Comparison of ENCODE assay signal across 1 cellular context in the genomic region with DNA sequence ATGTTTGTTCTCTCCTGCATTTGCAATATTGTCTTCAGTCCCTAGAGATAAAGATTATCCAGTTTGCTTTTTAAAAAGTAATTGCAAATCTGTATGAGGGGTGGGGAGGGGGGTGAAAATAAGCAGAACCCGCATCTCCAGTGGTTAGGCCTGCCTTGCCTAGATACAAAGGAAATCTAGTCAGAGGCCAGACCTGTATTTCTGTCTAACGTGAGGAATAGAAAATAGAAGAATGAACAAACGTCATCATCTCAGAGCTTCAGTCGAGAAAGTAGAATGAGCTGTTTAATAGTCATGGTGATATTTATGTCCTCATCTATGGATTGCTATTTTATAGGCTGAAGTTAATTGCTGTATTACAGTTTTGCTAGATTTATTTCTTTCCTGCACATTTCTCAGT.
TF ChIP-seq lines count a peak whose summit lies in the region.

No MANE protein-coding gene starts in this region.

TF ChIP-seq in GM23338, 12 proteins besides CTCF, POLR2A, EP300 and RAD21 (continued from another document):
- TF ChIP-seq ZNF114 (CRISPR knock-in tag; IDR thresholded peaks at IDR 0.05) (no peak), EZH2 (IDR thresholded peaks at IDR 0.05; ENCODE audit: low read depth, unreplicated experiment) (no peak), NANOG (IDR thresholded peaks at IDR 0.05; ENCODE audit: borderline replicate concordance) (no peak)
- TF ChIP-seq, protein P1, sequence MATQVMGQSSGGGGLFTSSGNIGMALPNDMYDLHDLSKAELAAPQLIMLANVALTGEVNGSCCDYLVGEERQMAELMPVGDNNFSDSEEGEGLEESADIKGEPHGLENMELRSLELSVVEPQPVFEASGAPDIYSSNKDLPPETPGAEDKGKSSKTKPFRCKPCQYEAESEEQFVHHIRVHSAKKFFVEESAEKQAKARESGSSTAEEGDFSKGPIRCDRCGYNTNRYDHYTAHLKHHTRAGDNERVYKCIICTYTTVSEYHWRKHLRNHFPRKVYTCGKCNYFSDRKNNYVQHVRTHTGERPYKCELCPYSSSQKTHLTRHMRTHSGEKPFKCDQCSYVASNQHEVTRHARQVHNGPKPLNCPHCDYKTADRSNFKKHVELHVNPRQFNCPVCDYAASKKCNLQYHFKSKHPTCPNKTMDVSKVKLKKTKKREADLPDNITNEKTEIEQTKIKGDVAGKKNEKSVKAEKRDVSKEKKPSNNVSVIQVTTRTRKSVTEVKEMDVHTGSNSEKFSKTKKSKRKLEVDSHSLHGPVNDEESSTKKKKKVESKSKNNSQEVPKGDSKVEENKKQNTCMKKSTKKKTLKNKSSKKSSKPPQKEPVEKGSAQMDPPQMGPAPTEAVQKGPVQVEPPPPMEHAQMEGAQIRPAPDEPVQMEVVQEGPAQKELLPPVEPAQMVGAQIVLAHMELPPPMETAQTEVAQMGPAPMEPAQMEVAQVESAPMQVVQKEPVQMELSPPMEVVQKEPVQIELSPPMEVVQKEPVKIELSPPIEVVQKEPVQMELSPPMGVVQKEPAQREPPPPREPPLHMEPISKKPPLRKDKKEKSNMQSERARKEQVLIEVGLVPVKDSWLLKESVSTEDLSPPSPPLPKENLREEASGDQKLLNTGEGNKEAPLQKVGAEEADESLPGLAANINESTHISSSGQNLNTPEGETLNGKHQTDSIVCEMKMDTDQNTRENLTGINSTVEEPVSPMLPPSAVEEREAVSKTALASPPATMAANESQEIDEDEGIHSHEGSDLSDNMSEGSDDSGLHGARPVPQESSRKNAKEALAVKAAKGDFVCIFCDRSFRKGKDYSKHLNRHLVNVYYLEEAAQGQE (IDR thresholded peaks at IDR 0.05; ENCODE audit: unreplicated experiment) = no peak
- TF ChIP-seq, protein P2, sequence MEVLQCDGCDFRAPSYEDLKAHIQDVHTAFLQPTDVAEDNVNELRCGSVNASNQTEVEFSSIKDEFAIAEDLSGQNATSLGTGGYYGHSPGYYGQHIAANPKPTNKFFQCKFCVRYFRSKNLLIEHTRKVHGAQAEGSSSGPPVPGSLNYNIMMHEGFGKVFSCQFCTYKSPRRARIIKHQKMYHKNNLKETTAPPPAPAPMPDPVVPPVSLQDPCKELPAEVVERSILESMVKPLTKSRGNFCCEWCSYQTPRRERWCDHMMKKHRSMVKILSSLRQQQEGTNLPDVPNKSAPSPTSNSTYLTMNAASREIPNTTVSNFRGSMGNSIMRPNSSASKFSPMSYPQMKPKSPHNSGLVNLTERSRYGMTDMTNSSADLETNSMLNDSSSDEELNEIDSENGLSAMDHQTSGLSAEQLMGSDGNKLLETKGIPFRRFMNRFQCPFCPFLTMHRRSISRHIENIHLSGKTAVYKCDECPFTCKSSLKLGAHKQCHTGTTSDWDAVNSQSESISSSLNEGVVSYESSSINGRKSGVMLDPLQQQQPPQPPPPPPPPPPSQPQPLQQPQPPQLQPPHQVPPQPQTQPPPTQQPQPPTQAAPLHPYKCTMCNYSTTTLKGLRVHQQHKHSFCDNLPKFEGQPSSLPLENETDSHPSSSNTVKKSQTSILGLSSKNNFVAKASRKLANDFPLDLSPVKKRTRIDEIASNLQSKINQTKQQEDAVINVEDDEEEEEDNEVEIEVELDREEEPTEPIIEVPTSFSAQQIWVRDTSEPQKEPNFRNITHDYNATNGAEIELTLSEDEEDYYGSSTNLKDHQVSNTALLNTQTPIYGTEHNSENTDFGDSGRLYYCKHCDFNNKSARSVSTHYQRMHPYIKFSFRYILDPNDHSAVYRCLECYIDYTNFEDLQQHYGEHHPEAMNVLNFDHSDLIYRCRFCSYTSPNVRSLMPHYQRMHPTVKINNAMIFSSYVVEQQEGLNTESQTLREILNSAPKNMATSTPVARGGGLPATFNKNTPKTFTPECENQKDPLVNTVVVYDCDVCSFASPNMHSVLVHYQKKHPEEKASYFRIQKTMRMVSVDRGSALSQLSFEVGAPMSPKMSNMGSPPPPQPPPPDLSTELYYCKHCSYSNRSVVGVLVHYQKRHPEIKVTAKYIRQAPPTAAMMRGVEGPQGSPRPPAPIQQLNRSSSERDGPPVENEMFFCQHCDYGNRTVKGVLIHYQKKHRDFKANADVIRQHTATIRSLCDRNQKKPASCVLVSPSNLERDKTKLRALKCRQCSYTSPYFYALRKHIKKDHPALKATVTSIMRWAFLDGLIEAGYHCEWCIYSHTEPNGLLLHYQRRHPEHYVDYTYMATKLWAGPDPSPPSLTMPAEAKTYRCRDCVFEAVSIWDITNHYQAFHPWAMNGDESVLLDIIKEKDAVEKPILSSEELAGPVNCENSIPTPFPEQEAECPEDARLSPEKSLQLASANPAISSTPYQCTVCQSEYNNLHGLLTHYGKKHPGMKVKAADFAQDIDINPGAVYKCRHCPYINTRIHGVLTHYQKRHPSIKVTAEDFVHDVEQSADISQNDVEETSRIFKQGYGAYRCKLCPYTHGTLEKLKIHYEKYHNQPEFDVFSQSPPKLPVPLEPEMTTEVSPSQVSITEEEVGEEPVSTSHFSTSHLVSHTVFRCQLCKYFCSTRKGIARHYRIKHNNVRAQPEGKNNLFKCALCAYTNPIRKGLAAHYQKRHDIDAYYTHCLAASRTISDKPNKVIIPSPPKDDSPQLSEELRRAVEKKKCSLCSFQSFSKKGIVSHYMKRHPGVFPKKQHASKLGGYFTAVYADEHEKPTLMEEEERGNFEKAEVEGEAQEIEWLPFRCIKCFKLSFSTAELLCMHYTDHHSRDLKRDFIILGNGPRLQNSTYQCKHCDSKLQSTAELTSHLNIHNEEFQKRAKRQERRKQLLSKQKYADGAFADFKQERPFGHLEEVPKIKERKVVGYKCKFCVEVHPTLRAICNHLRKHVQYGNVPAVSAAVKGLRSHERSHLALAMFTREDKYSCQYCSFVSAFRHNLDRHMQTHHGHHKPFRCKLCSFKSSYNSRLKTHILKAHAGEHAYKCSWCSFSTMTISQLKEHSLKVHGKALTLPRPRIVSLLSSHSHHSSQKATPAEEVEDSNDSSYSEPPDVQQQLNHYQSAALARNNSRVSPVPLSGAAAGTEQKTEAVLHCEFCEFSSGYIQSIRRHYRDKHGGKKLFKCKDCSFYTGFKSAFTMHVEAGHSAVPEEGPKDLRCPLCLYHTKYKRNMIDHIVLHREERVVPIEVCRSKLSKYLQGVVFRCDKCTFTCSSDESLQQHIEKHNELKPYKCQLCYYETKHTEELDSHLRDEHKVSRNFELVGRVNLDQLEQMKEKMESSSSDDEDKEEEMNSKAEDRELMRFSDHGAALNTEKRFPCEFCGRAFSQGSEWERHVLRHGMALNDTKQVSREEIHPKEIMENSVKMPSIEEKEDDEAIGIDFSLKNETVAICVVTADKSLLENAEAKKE (CRISPR knock-in tag; IDR thresholded peaks at IDR 0.05) = no peak
